Comparison of ENCODE assay signal across 8 cellular contexts in the genomic region with DNA sequence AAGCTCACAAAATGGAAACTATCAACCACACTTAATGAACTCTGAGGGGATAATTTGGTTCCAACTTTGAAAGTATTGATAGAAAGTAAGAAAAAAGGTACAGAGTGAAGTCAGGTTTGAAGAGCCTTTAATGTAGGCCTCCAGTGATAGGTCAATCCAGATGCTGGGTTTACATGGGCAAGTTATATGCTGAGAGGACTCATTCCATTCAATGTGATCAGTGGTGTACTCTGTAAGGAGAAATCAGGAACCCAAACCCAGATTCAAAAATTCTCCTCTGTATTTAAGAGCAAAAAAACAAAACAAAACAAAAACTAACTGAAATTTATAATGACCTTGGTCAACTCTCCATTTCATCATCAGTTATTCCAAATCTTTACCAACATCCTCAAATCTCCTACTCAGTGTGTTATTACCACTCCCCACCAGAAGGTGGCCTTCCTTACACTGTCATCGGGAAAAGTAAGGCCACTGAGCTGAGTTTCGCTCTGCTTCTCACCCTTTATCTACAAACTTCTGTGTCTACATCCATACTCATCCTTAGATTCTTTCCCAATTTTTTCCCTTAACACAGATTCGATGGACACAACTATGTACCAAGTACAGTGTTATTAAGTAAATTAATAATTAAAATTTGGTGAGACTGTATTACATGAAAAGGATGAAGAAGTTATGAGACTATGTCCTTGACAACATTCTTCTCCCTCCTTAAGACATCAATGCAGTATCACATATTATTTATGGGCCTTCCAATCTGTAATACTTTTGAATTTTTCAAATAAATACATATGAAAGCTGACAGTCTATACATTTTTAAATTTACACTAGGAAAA.
DNase-seq lines count a peak whose midpoint lies in the region; ATAC-seq and TF ChIP-seq lines count a peak whose summit lies in the region.

No MANE protein-coding gene starts in this region.

- H3K4me1 ChIP-seq in thoracic aorta (ENCODE audit: control insufficient read depth in 1 of 2, low read depth in 2 of 2) = no peaks in the 10 kb centered on the region

- H3K9me3 Mint-ChIP-seq in activated CD4-positive, alpha-beta memory T cell treated with anti-CD3 and anti-CD28 coated beads for 36 hours = no peaks in the 10 kb centered on the region

- peaks cover 14% of the 10 kb centered on the region for H3K36me3 Mint-ChIP-seq in activated CD4-positive, alpha-beta memory T cell treated with anti-CD3 and anti-CD28 coated beads for 36 hours

- H3K4me1 Mint-ChIP-seq in activated CD4-positive, alpha-beta memory T cell treated with anti-CD3 and anti-CD28 coated beads for 36 hours (ENCODE audit: low read depth) = peaks cover 4% of the 10 kb centered on the region

- CTCF ChIA-PET in activated CD4-positive, alpha-beta memory T cell treated with anti-CD3 and anti-CD28 coated beads for 36 hours (lab: Charles Lee) = interaction anchor here (0.5 to 4.2 kb wide), 36 partner anchors 11 to 384 kb away, joined by 3 to 42 read pairs (median 4); a partner anchor contains a TSS

- H3K27ac Mint-ChIP-seq in activated CD4-positive, alpha-beta memory T cell treated with anti-CD3 and anti-CD28 coated beads for 36 hours = no peak overlapping the region

- H3K4me3 Mint-ChIP-seq in activated CD4-positive, alpha-beta memory T cell treated with anti-CD3 and anti-CD28 coated beads for 36 hours = no peak overlapping the region

- DNase-seq in CD1c-positive myeloid dendritic cell (ENCODE audit: extremely low spot score) = peak; percentile 69
- peak; percentile 14 for DNase-seq in NCI-H345 treated with DMSO at 0.1 percent for 48 hours (lab: John Stamatoyannopoulos, UW; ENCODE audit: unreplicated experiment)
- peak; percentile 37 for DNase-seq in activated CD4-positive, alpha-beta memory T cell treated with anti-CD3 and anti-CD28 coated beads for 36 hours
- no peak for DNase-seq in epithelial cell of proximal tubule (ENCODE audit: low read depth)
- peak; percentile 76 for DNase-seq in myocyte (ENCODE audit: low read depth)
- peak; percentile 25 for DNase-seq in thoracic aorta (ENCODE audit: low spot score)

- no peaks in the 10 kb centered on the region for H3K9me3 ChIP-seq in thoracic aorta

- no peaks in the 10 kb centered on the region for H3K27me3 Mint-ChIP-seq in activated CD4-positive, alpha-beta memory T cell treated with anti-CD3 and anti-CD28 coated beads for 36 hours

- no peak overlapping the region for H3K27ac ChIP-seq in thoracic aorta

- POLR2A ChIA-PET in activated CD4-positive, alpha-beta memory T cell treated with anti-CD3 and anti-CD28 coated beads for 36 hours (lab: Charles Lee) = no interaction called here

- no peak overlapping the region for H3K4me3 ChIP-seq in epithelial cell of proximal tubule (ENCODE audit: low read depth, low read length)
- H3K4me3 ChIP-seq in thoracic aorta = no peak overlapping the region

- no peaks in the 10 kb centered on the region for H3K27me3 ChIP-seq in thoracic aorta (replicated peaks; ENCODE audit: insufficient read depth)

- peaks cover 23% of the 10 kb centered on the region for H3K36me3 ChIP-seq in thoracic aorta

- intact Hi-C loops in activated CD4-positive, alpha-beta memory T cell treated with anti-CD3 and anti-CD28 coated beads for 36 hours (cut with micrococcal nuclease) = loop anchor here (1.0 kb wide), 4 partner anchors 103 to 385 kb away; a partner anchor contains a TSS

- TF ChIP-seq CTCF in epithelial cell of proximal tubule (conservative IDR thresholded peaks at IDR 0.05; ENCODE audit: low read depth, low read length) (peak; percentile 90), thoracic aorta (IDR thresholded peaks at IDR 0.05) (peak; percentile 86)

- ATAC-seq in GM18907 (IDR thresholded peaks at IDR 0.05; ENCODE audit: unreplicated experiment) = peak; percentile 85
- peak; percentile 81 for ATAC-seq in HG03378 (IDR thresholded peaks at IDR 0.05; ENCODE audit: unreplicated experiment)
- peak; percentile 59 for ATAC-seq in thoracic aorta (ENCODE audit: insufficient number of reproducible peaks, low FRiP score, low read depth)
